In genomic region chr14:96086574-96087077, GRCh38 we compare ENCODE assay signal across 22 cellular contexts. TPM values are rescaled to one million over a fixed set of nuclear protein-coding genes. Genes with fewer than 3 reads are reported as not detected.
A peak's percentile ranks its signal among the peaks of the same experiment; 100 is the strongest.
DNase-seq lines count a peak whose midpoint lies in the region; ATAC-seq and TF ChIP-seq lines count a peak whose summit lies in the region.
"Had no signal": no experiment of that assay in that cellular context is flagged by ENCODE, and none has a peak within 500 bp of the region (broad histone marks: within the 10 kb centered on the region; RNA-seq: fewer than 3 reads in every experiment).

No MANE protein-coding gene starts in this region.

- no peaks in the 10 kb centered on the region for H3K9me3 Mint-ChIP-seq in MCF 10A (ENCODE audit: unreplicated experiment)
- H3K9me3 Mint-ChIP-seq in osteocyte (ENCODE audit: unreplicated experiment): no peaks in the 10 kb centered on the region
- H3K9me3 Mint-ChIP-seq: activated T-helper 2 cell treated with anti-CD3 and anti-CD28 coated beads, Interferon-gamma antibody, Interleukin-2, Interleukin-4, amounts not matched to agents 10 μg/mL and 5 μg/mL and 100 μg/mL, durations not matched to agents 14 hours and 24 hours and 36 hours; neural progenitor cell; stimulated activated effector memory CD8-positive, alpha-beta T cell treated with anti-CD3 and anti-CD28 coated beads, Interleukin-12 subunit alpha, Interleukin-12 subunit beta, amount 100 ng/mL, for 72 hours; type B pancreatic cell had no signal

- no peak overlapping the region for H4K8ac ChIP-seq in IMR-90 (ENCODE audit: low read depth in 2 of 2, low read length in 2 of 2)

- no peak for TF ChIP-seq POLR2A in IMR-90 (IDR thresholded peaks at IDR 0.05; ENCODE audit: low read depth, low read length)

- H3K36me3 Mint-ChIP-seq in MCF 10A (ENCODE audit: insufficient read depth, unreplicated experiment) (no peaks in the 10 kb centered on the region), osteocyte (ENCODE audit: unreplicated experiment) (peaks cover 26% of the 10 kb centered on the region)
- H3K36me3 Mint-ChIP-seq: stimulated activated effector memory CD8-positive, alpha-beta T cell treated with anti-CD3 and anti-CD28 coated beads, Interleukin-12 subunit alpha, Interleukin-12 subunit beta, amount 100 ng/mL, for 72 hours had no signal

- H3K56ac ChIP-seq in IMR-90 (ENCODE audit: extremely low read depth, insufficient read depth, low read length): no peak overlapping the region

- no peak overlapping the region for H3K4me3 ChIP-seq in AG09309 (ENCODE audit: control insufficient read depth, low read depth, low read length)
- H3K4me3 ChIP-seq in IMR-90 (ENCODE audit: insufficient read depth, low read depth, low read length): no peak overlapping the region
- H3K4me3 ChIP-seq: ascending aorta, neural progenitor cell, right lobe of liver had no signal

- in situ Hi-C loops in IMR-90 (cut with MboI; ENCODE audit: low sequenced_read_pairs): no loop called here

- intact Hi-C loops in IMR-90 (cut with micrococcal nuclease): no loop called here
- intact Hi-C loops in MCF 10A (cut with micrococcal nuclease): no loop called here

- POLR2A ChIA-PET in IMR-90 (lab: Charles Lee; ENCODE audit: unreplicated experiment): no interaction called here
- POLR2A ChIA-PET in MCF 10A (lab: Yijun Ruan, JAX): interaction anchor here (0.9 to 2.0 kb wide), 10 partner anchors 9 to 552 kb away, joined by 3 to 13 read pairs (median 4); no protein-coding TSS in a partner anchor

- no peak for ATAC-seq in IMR-90 (ENCODE audit: low read depth)
- ATAC-seq in GM21619 (IDR thresholded peaks at IDR 0.05; ENCODE audit: unreplicated experiment): no peak
- ATAC-seq in HG02759 (IDR thresholded peaks at IDR 0.05; ENCODE audit: unreplicated experiment): no peak
- ATAC-seq in HG03095 (IDR thresholded peaks at IDR 0.05; ENCODE audit: unreplicated experiment): no peak
- ATAC-seq: activated CD8-positive, alpha-beta T cell treated with anti-CD3 and anti-CD28 coated beads, Interleukin-2, amount 10 ng/mL, durations not matched to agents 7 days and 5 days; right lobe of liver; stimulated activated effector memory CD8-positive, alpha-beta T cell treated with anti-CD3 and anti-CD28 coated beads, Interleukin-12 subunit alpha, Interleukin-12 subunit beta, amount 100 ng/mL, for 72 hours had no signal

- peaks cover 9% of the 10 kb centered on the region for H3K4me1 ChIP-seq in IMR-90 (ENCODE audit: control insufficient read depth, insufficient read depth, low read length)
- H3K4me1 ChIP-seq: ascending aorta, neural progenitor cell, right lobe of liver had no signal

- H3K27ac Mint-ChIP-seq in MCF 10A (ENCODE audit: low read depth, unreplicated experiment): peak overlapping the region; percentile 92
- H3K27ac Mint-ChIP-seq in osteocyte (ENCODE audit: unreplicated experiment): peak overlapping the region; percentile 14
- H3K27ac Mint-ChIP-seq: activated CD8-positive, alpha-beta T cell treated with anti-CD3 and anti-CD28 coated beads, Interleukin-2, amount 10 ng/mL, durations not matched to agents 7 days and 5 days; activated T-helper 2 cell treated with anti-CD3 and anti-CD28 coated beads, Interferon-gamma antibody, Interleukin-2, Interleukin-4, amounts not matched to agents 10 μg/mL and 5 μg/mL and 100 μg/mL, durations not matched to agents 14 hours and 24 hours and 36 hours; neural progenitor cell; stimulated activated effector memory CD8-positive, alpha-beta T cell treated with anti-CD3 and anti-CD28 coated beads, Interleukin-12 subunit alpha, Interleukin-12 subunit beta, amount 100 ng/mL, for 72 hours; type B pancreatic cell had no signal

- no peak overlapping the region for H3K9ac ChIP-seq in IMR-90 (ENCODE audit: low read depth, low read length)
- H3K9ac ChIP-seq: neural progenitor cell had no signal

- 96% methylated on average over 13 of the region's 18 CpGs; no CpG with 5 or more reads in 1 of the 2 experiments for WGBS in IMR-90 (ENCODE audit: extremely low coverage in 2 of 2, insufficient read length in 1 of 2), 2 experiments

- H2BK5ac ChIP-seq in IMR-90 (ENCODE audit: low read depth, low read length, poor library complexity, severe bottlenecking): no peak overlapping the region

- H3K9me3 ChIP-seq in IMR-90 (ENCODE audit: control insufficient read depth, insufficient read depth, low read length): no peaks in the 10 kb centered on the region
- H3K9me3 ChIP-seq: ascending aorta, right lobe of liver had no signal

- H3K23ac ChIP-seq in IMR-90 (ENCODE audit: low read depth, low read length): no peak overlapping the region

- TF ChIP-seq RAD21 in IMR-90 (IDR thresholded peaks at IDR 0.05; ENCODE audit: low read length): no peak

- H4K5ac ChIP-seq in IMR-90 (ENCODE audit: low read depth, low read length): no peak overlapping the region

- peak overlapping the region; percentile 22 for H3K4me3 Mint-ChIP-seq in MCF 10A (ENCODE audit: unreplicated experiment)
- no peak overlapping the region for H3K4me3 Mint-ChIP-seq in osteocyte (ENCODE audit: unreplicated experiment)
- H3K4me3 Mint-ChIP-seq: activated CD8-positive, alpha-beta T cell treated with anti-CD3 and anti-CD28 coated beads, Interleukin-2, amount 10 ng/mL, durations not matched to agents 7 days and 5 days; neural progenitor cell; stimulated activated effector memory CD8-positive, alpha-beta T cell treated with anti-CD3 and anti-CD28 coated beads, Interleukin-12 subunit alpha, Interleukin-12 subunit beta, amount 100 ng/mL, for 72 hours; type B pancreatic cell had no signal

- H2AK9ac ChIP-seq in IMR-90 (replicated peaks; ENCODE audit: low read depth, low read length, poor library complexity): no peak overlapping the region

- 0 out of 2 replicates have a peak overlapping the region, but pooled peaks have one; percentile 24 for H3K14ac ChIP-seq in IMR-90 (replicated peaks; ENCODE audit: low read depth, low read length)

- H4K20me1 ChIP-seq in IMR-90 (ENCODE audit: insufficient read depth, low read length): no peaks in the 10 kb centered on the region

- H3K18ac ChIP-seq in IMR-90 (ENCODE audit: low read depth, low read length): no peak overlapping the region

- no peaks in the 10 kb centered on the region for H3K27me3 ChIP-seq in IMR-90 (ENCODE audit: control insufficient read depth, insufficient read depth, low read length)
- H3K27me3 ChIP-seq: ascending aorta, neural progenitor cell, right lobe of liver had no signal

- BruUV-seq in IMR-90 (replicated peaks; lab: Mats Ljungman, UMichigan): no TSS peak
- no TSS peak for BruUV-seq in MCF 10A (replicated peaks; lab: Mats Ljungman, UMichigan)

- H3K4me1 Mint-ChIP-seq in MCF 10A (ENCODE audit: insufficient read depth, unreplicated experiment) (peaks cover 38% of the 10 kb centered on the region), osteocyte (ENCODE audit: unreplicated experiment) (peaks cover 46% of the 10 kb centered on the region)
- H3K4me1 Mint-ChIP-seq: stimulated activated effector memory CD8-positive, alpha-beta T cell treated with anti-CD3 and anti-CD28 coated beads, Interleukin-12 subunit alpha, Interleukin-12 subunit beta, amount 100 ng/mL, for 72 hours had no signal

- peaks cover 12% of the 10 kb centered on the region for H3K9me1 ChIP-seq in IMR-90 (ENCODE audit: insufficient read depth, low read length)

- DNase-seq in AG09309 (ENCODE audit: low read depth): no peak
- DNase-seq in IMR-90: peak; percentile 25
- DNase-seq in MCF 10A (ENCODE audit: unreplicated experiment): peak; percentile 88
- no peak for DNase-seq in osteocyte (ENCODE audit: extremely low spot score, unreplicated experiment)
- DNase-seq in NCI-H524 (lab: John Stamatoyannopoulos, UW): no peak
- DNase-seq: activated CD8-positive, alpha-beta T cell treated with anti-CD3 and anti-CD28 coated beads, Interleukin-2, amount 10 ng/mL, durations not matched to agents 7 days and 5 days; effector CD4-positive, alpha-beta T cell; GOT3; NCI-H2029 treated with DMSO at 0.1 percent for 48 hours; NCI-H524 treated with DMSO at 0.1 percent for 48 hours; OCI-M1; SW 1271; WERI-Rb-1 had no signal

- TF ChIP-seq CTCF in AG09309 (IDR thresholded peaks at IDR 0.05; ENCODE audit: control insufficient read depth, insufficient read depth, low read depth, low read length, missing control alignments): peak; percentile 44
- TF ChIP-seq CTCF in IMR-90 (conservative IDR thresholded peaks at IDR 0.05; ENCODE audit: low read depth, low read length): 0 out of 2 replicates have a peak, but pooled peaks have one; percentile 10
- TF ChIP-seq CTCF in MCF 10A (IDR thresholded peaks at IDR 0.05; ENCODE audit: unreplicated experiment): peak; percentile 34
- TF ChIP-seq CTCF in osteocyte (IDR thresholded peaks at IDR 0.05): no peak

- peaks cover 7 to 38% of the 10 kb centered on the region in 2 experiments; a peak in 2 of 4 replicates for H3K79me1 ChIP-seq in IMR-90 (ENCODE audit: low read depth in 1 of 2, low read length in 2 of 2)

- CTCF ChIA-PET in IMR-90 (lab: Yijun Ruan, JAX): interaction anchor here (1.0 kb wide), 1 partner anchor 645 kb away, joined by 3 read pairs; no protein-coding TSS in a partner anchor
- CTCF ChIA-PET in MCF 10A (lab: Yijun Ruan, JAX): interaction anchor here (0.7 to 1.5 kb wide), 10 partner anchors 8 to 504 kb away, joined by 3 to 7 read pairs (median 4); no protein-coding TSS in a partner anchor

- peak overlapping the region; percentile 62; the same call in 1 of the 2 replicates for H3K4ac ChIP-seq in IMR-90 (ENCODE audit: low read depth, low read length)

- peak overlapping the region; percentile 74; the same call in 1 of the 2 replicates for H2AK5ac ChIP-seq in IMR-90 (ENCODE audit: low read depth, low read length)

- dilution Hi-C loops in IMR-90 (cut with HindIII; ENCODE audit: low sequenced_read_pairs, unreplicated experiment): no loop called here

- no peaks in the 10 kb centered on the region for H3K27me3 Mint-ChIP-seq in MCF 10A (ENCODE audit: insufficient read depth, unreplicated experiment)
- H3K27me3 Mint-ChIP-seq in osteocyte (ENCODE audit: unreplicated experiment): no peaks in the 10 kb centered on the region
- H3K27me3 Mint-ChIP-seq: type B pancreatic cell had no signal

- no peak overlapping the region for H3K27ac ChIP-seq in IMR-90 (ENCODE audit: insufficient read depth, low read length)
- H3K27ac ChIP-seq: ascending aorta, neural progenitor cell, right lobe of liver had no signal

- peak overlapping the region; percentile 46 for H2AFZ ChIP-seq in IMR-90 (replicated peaks; ENCODE audit: low read length, poor library complexity)
- H2AFZ ChIP-seq: neural progenitor cell had no signal

- 0 out of 2 replicates have a peak overlapping the region, but pooled peaks have one; percentile 24 for H2BK120ac ChIP-seq in IMR-90 (ENCODE audit: low read depth, low read length)

- H3K4me2 ChIP-seq in IMR-90 (ENCODE audit: low read depth, low read length): no peak overlapping the region
- H3K4me2 ChIP-seq: neural progenitor cell had no signal

- no peak overlapping the region for H2BK20ac ChIP-seq in IMR-90 (ENCODE audit: low read depth, low read length)

- no peak overlapping the region for H4K91ac ChIP-seq in IMR-90 (ENCODE audit: insufficient read depth, low read depth, low read length)

- peaks cover 30% of the 10 kb centered on the region for H3K36me3 ChIP-seq in IMR-90 (ENCODE audit: control insufficient read depth, insufficient read depth, low read length)
- H3K36me3 ChIP-seq: neural progenitor cell had no signal

- H2BK15ac ChIP-seq in IMR-90 (ENCODE audit: low read depth, low read length): no peak overlapping the region

RNA-seq across cellular contexts. Expression of gene C14orf132, which starts 47.5 kb away (rescaled TPM):
- 6.3 and 6.9 TPM in 2 replicates for total RNA-seq in IMR-90 (2012; rRNA removed)
- 10.8 and 13.5 TPM in 2 replicates for polyA plus RNA-seq in IMR-90 (2012; rRNA removed)
- 7.1 and 15.4 TPM in 2 replicates for polyA plus RNA-seq in IMR-90 (2012; cell fraction: cytosol; rRNA removed)
- polyA plus RNA-seq in IMR-90 (2012; cell fraction: nucleus; rRNA removed; ENCODE audit: low replicate concordance): 10.9 and 23.2 TPM in 2 replicates
- total RNA-seq in MCF 10A (2022): not detected in 2 replicates
- 84.8 and 86.9 TPM in 2 replicates for total RNA-seq in osteocyte

Comparison
In these comparisons a context has a peak if more than half of its experiments do, and no peak if none do; other contexts are left out.
1. DNase-seq: peak in IMR-90 (single experiment) and MCF 10A (single experiment); none in AG09309 (single experiment), osteocyte (single experiment) and NCI-H524 (0 of 2).
2. RNA of gene C14orf132, which starts 47.5 kb away (total RNA-seq): 84.8 to 86.9 TPM in osteocyte; 6.3 to 6.9 TPM in IMR-90 and not detected in MCF 10A; every median in the first group is over 10 times any median in the second.